In the genomic region with DNA sequence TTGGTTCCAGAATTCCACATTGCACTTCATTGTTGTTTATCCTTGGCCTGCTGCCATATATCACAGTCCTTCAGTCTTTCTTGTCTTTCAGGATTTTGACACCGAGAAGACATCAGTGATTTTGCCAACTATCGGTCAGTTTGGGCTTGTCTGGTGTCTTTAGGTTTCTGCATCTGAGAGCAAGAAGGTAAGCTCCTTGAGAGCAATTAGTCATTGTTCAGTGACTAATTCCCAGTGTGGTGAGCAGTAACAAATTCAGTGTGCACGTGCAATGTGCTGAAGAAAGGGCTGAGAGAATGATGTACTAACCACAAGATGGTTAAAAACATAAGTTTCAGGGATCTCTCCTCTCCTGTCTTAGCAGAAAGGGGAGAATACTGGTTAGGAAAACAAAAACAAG, we compare ENCODE assay signal across 12 cellular contexts. TPM values are rescaled to one million over a fixed set of nuclear protein-coding genes. Genes with fewer than 3 reads are reported as not detected.
DNase-seq lines count a peak whose midpoint lies in the region; ATAC-seq and TF ChIP-seq lines count a peak whose summit lies in the region.
"Had no signal": no experiment of that assay in that cellular context is flagged by ENCODE, and none has a peak within 500 bp of the region (broad histone marks: within the 10 kb centered on the region; RNA-seq: fewer than 3 reads in every experiment).

No MANE protein-coding gene starts in this region.

- intact Hi-C loops in activated CD4-positive, alpha-beta T cell treated with anti-CD3 and anti-CD28 coated beads, Interleukin-2, amount 10 ng/mL, durations not matched to agents 24 days and 14 days (cut with micrococcal nuclease), result loop anchor here (2.0 to 10.0 kb wide), 3 partner anchors 24 to 126 kb away; a partner anchor contains a TSS
- intact Hi-C loops in posterior cingulate gyrus (cut with DNase I), result no loop called here
- intact Hi-C loops in esophagus muscularis mucosa (cut with DNase I), result no loop called here

- H3K27ac ChIP-seq in osteoblast (ENCODE audit: low read depth, low read length) (no peak overlapping the region), esophagus muscularis mucosa (replicated peaks in 1 of 4) (no peak overlapping the region)
- H3K27ac ChIP-seq: adrenal gland, VCaP had no signal

- no peak overlapping the region for H3K4me3 ChIP-seq in osteoblast (ENCODE audit: insufficient read depth, low read length)
- H3K4me3 ChIP-seq in esophagus muscularis mucosa, result no peak overlapping the region
- H3K4me3 ChIP-seq: adrenal gland had no signal

- DNase-seq in activated CD4-positive, alpha-beta T cell treated with anti-CD3 and anti-CD28 coated beads, Interleukin-2, amount 10 ng/mL, durations not matched to agents 24 days and 14 days, result no peak
- no peak for DNase-seq in activated CD4-positive, alpha-beta T cell treated with anti-CD3 and anti-CD28 coated beads for 1 hour
- DNase-seq in NCI-H226, result peak; percentile 41
- peak; percentile 70 for DNase-seq in dermis blood vessel endothelial cell
- peak; percentile 89 for DNase-seq in osteoblast (ENCODE audit: insufficient read length, low spot score, missing footprints)
- no peak for DNase-seq in posterior cingulate gyrus
- DNase-seq in esophagus muscularis mucosa (ENCODE audit: extremely low spot score), result no peak
- DNase-seq: adrenal gland, Kasumi-1 had no signal

- no peak overlapping the region for H3K4me3 Mint-ChIP-seq in activated CD4-positive, alpha-beta T cell treated with anti-CD3 and anti-CD28 coated beads, Interleukin-2, amount 10 ng/mL, durations not matched to agents 24 days and 14 days

- no peak for TF ChIP-seq EP300 in esophagus muscularis mucosa (IDR thresholded peaks at IDR 0.05)

- H4K20me1 ChIP-seq in osteoblast (ENCODE audit: insufficient read depth, low read length), result no peaks in the 10 kb centered on the region

- no peak for TF ChIP-seq POLR2A in esophagus muscularis mucosa (IDR thresholded peaks at IDR 0.05; ENCODE audit: low read depth)

- no peak for ATAC-seq in HG03095 (IDR thresholded peaks at IDR 0.05; ENCODE audit: unreplicated experiment)
- ATAC-seq: sciatic nerve had no signal

- H3K9me3 Mint-ChIP-seq in activated CD4-positive, alpha-beta T cell treated with anti-CD3 and anti-CD28 coated beads, Interleukin-2, amount 10 ng/mL, durations not matched to agents 24 days and 14 days, result peaks cover 10% of the 10 kb centered on the region

- no peaks in the 10 kb centered on the region for H3K27me3 ChIP-seq in osteoblast (ENCODE audit: insufficient read depth, low read length)
- H3K27me3 ChIP-seq in esophagus muscularis mucosa, result no peaks in the 10 kb centered on the region
- H3K27me3 ChIP-seq: adrenal gland had no signal

- peaks cover 40% of the 10 kb centered on the region for H3K4me1 ChIP-seq in osteoblast (ENCODE audit: insufficient read depth, low read length)
- H3K4me1 ChIP-seq in esophagus muscularis mucosa, result no peaks in the 10 kb centered on the region
- H3K4me1 ChIP-seq: adrenal gland had no signal

- H2AFZ ChIP-seq in osteoblast (ENCODE audit: low read length), result no peak overlapping the region

- no peaks in the 10 kb centered on the region for H3K36me3 ChIP-seq in osteoblast (ENCODE audit: insufficient read depth, low read length)
- H3K36me3 ChIP-seq in esophagus muscularis mucosa, result no peaks in the 10 kb centered on the region
- H3K36me3 ChIP-seq: adrenal gland had no signal

- 30% methylated on average over 3 of the region's 3 CpGs for WGBS in esophagus muscularis mucosa

- no peak overlapping the region for H3K4me2 ChIP-seq in osteoblast (ENCODE audit: insufficient read depth, low read length)

- peak overlapping the region; percentile 78 for H3K27ac Mint-ChIP-seq in activated CD4-positive, alpha-beta T cell treated with anti-CD3 and anti-CD28 coated beads, Interleukin-2, amount 10 ng/mL, durations not matched to agents 24 days and 14 days

- H3K4me1 Mint-ChIP-seq in activated CD4-positive, alpha-beta T cell treated with anti-CD3 and anti-CD28 coated beads, Interleukin-2, amount 10 ng/mL, durations not matched to agents 24 days and 14 days, result peaks cover 63% of the 10 kb centered on the region

- no peaks in the 10 kb centered on the region for H3K36me3 Mint-ChIP-seq in activated CD4-positive, alpha-beta T cell treated with anti-CD3 and anti-CD28 coated beads, Interleukin-2, amount 10 ng/mL, durations not matched to agents 24 days and 14 days (ENCODE audit: low read depth)

- H3K9me3 ChIP-seq in osteoblast (ENCODE audit: low read depth, low read length) (no peaks in the 10 kb centered on the region), esophagus muscularis mucosa (no peaks in the 10 kb centered on the region)
- H3K9me3 ChIP-seq: adrenal gland had no signal

- peaks cover 24% of the 10 kb centered on the region for H3K79me2 ChIP-seq in osteoblast (ENCODE audit: insufficient read depth, low read length)

- TF ChIP-seq CTCF in osteoblast (IDR thresholded peaks at IDR 0.05; ENCODE audit: extremely low read depth, low read depth, low read length) (no peak), esophagus muscularis mucosa (IDR thresholded peaks at IDR 0.05) (no peak)

- H3K27me3 Mint-ChIP-seq in activated CD4-positive, alpha-beta T cell treated with anti-CD3 and anti-CD28 coated beads, Interleukin-2, amount 10 ng/mL, durations not matched to agents 24 days and 14 days, result peaks cover 4% of the 10 kb centered on the region

RNA-seq across cellular contexts. Expression of a gene that starts 23.4 kb away (rescaled TPM):
- not detected in 2 replicates for total RNA-seq in activated CD4-positive, alpha-beta T cell treated with anti-CD3 and anti-CD28 coated beads, Interleukin-2, amount 10 ng/mL, durations not matched to agents 24 days and 14 days
- 1.5 TPM in 2 replicates for total RNA-seq in dermis blood vessel endothelial cell
- 0.72 and 1.5 TPM in 2 replicates for total RNA-seq in osteoblast
- total RNA-seq in esophagus muscularis mucosa, result not detected
- total RNA-seq: sciatic nerve had no signal

Comparison
In these comparisons a context has a peak if more than half of its experiments do, and no peak if none do; other contexts are left out.
1. DNase-seq: peak in NCI-H226 (single experiment), dermis blood vessel endothelial cell (single experiment) and osteoblast (single experiment); none in activated CD4-positive, alpha-beta T cell treated with anti-CD3 and anti-CD28 coated beads, Interleukin-2, amount 10 ng/mL, durations not matched to agents 24 days and 14 days (single experiment), activated CD4-positive, alpha-beta T cell treated with anti-CD3 and anti-CD28 coated beads for 1 hour (single experiment), posterior cingulate gyrus (0 of 10) and esophagus muscularis mucosa (single experiment).